ENCODE assay signal across 19 cellular contexts in the genomic region with DNA sequence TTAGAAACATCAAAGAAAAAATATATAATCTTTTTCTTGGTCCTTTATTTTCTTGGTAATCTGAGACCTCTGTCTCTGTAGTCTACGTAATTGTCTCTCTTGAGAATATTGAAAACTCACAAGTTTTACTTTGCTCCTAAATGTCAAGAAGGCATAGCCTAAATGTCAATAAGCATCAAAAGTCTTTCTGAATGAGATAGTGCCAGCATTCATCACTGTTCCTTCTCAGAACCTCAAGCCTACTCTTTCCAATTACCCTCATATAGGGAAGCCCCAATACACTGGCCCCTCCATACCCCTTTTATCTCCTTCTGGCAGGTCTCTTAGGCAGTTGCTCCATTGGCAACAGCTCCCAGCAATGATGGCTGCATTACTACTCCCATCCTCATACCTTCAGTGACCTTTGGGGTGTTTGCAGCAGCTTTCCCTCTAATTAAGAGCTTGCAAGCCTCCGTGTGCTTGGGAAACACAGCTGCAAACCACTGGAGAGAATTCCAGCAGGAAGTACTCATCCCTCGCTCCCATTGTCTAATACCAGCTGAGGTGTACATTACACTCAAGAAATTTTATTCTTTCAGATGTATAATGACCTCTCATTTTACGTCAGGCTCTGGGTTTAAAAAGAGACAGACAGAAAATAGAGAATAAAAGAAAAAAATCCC.
DNase-seq lines count a peak whose midpoint lies in the region; ATAC-seq and TF ChIP-seq lines count a peak whose summit lies in the region.
"Had no signal": no experiment of that assay in that cellular context is flagged by ENCODE, and none has a peak within 500 bp of the region (broad histone marks: within the 10 kb centered on the region; RNA-seq: fewer than 3 reads in every experiment).

No MANE protein-coding gene starts in this region.

- H3K27me3 ChIP-seq in GM23338 (ENCODE audit: insufficient read depth): no peaks in the 10 kb centered on the region
- no peaks in the 10 kb centered on the region for H3K27me3 ChIP-seq in RWPE2 (ENCODE audit: insufficient read depth, poor library complexity, severe bottlenecking)
- no peaks in the 10 kb centered on the region for H3K27me3 ChIP-seq in Peyer's patch
- H3K27me3 ChIP-seq: ascending aorta, BLaER1, dorsolateral prefrontal cortex, gastrocnemius medialis, SJCRH30 had no signal

- H3K9me3 ChIP-seq in RWPE2 (ENCODE audit: severe bottlenecking) (no peaks in the 10 kb centered on the region), Peyer's patch (no peaks in the 10 kb centered on the region)
- H3K9me3 ChIP-seq: ascending aorta, BLaER1, gastrocnemius medialis, SJCRH30, thoracic aorta had no signal

- TF ChIP-seq POLR2A in Peyer's patch (IDR thresholded peaks at IDR 0.05): no peak

- TF ChIP-seq CTCF in GM23338 (conservative IDR thresholded peaks at IDR 0.05; ENCODE audit: low read depth in 2 of 2): no peak
- no peak for TF ChIP-seq CTCF in RWPE2 (IDR thresholded peaks at IDR 0.05; ENCODE audit: poor library complexity, severe bottlenecking)
- no peak for TF ChIP-seq CTCF in osteocyte (IDR thresholded peaks at IDR 0.05)
- no peak for TF ChIP-seq CTCF in Peyer's patch (IDR thresholded peaks at IDR 0.05)

- H3K4me3 ChIP-seq in GM23338 (no peak overlapping the region), RWPE2 (ENCODE audit: severe bottlenecking) (no peak overlapping the region), Peyer's patch (no peak overlapping the region)
- H3K4me3 ChIP-seq: ascending aorta, BLaER1, dorsolateral prefrontal cortex, gastrocnemius medialis, GM12878, SJCRH30, thoracic aorta had no signal

- H3K4me1 Mint-ChIP-seq in GM23338 (peaks cover 36% of the 10 kb centered on the region), osteocyte (ENCODE audit: unreplicated experiment) (peaks cover 28% of the 10 kb centered on the region)

- peaks cover 19% of the 10 kb centered on the region for H3K36me3 Mint-ChIP-seq in GM23338 (ENCODE audit: low read depth)
- H3K36me3 Mint-ChIP-seq in osteocyte (ENCODE audit: unreplicated experiment): no peaks in the 10 kb centered on the region

- DNase-seq in GM23338 (ENCODE audit: low spot score) (no peak), RWPE2 (ENCODE audit: low spot score) (no peak), osteocyte (ENCODE audit: extremely low spot score, unreplicated experiment) (no peak), Peyer's patch (no peak), H4 (ENCODE audit: low spot score) (no peak), COLO668 (lab: John Stamatoyannopoulos, UW; ENCODE audit: unreplicated experiment) (no peak)
- DNase-seq: activated CD8-positive, alpha-beta T cell treated with anti-CD3 and anti-CD28 coated beads, Interleukin-2, amount 10 ng/mL, durations not matched to agents 7 days and 5 days; dorsolateral prefrontal cortex; gastrocnemius medialis; NCI-H2171; NK-92 treated with Interleukin-12 subunit alpha and Interleukin-12 subunit beta, amount 100 ng/mL, for 24 hours; SJCRH30; stimulated activated CD4-positive, alpha-beta T cell treated with anti-CD3 and anti-CD28 coated beads, Interleukin-15, amount 100 ng/mL, for 24 hours had no signal

- H3K27me3 Mint-ChIP-seq in GM23338 (ENCODE audit: insufficient read depth, low read depth, poor library complexity) (peaks cover 5% of the 10 kb centered on the region), osteocyte (ENCODE audit: unreplicated experiment) (no peaks in the 10 kb centered on the region)

- no peak overlapping the region for H3K4me3 Mint-ChIP-seq in GM23338
- H3K4me3 Mint-ChIP-seq in osteocyte (ENCODE audit: unreplicated experiment): no peak overlapping the region
- H3K4me3 Mint-ChIP-seq: activated CD8-positive, alpha-beta T cell treated with anti-CD3 and anti-CD28 coated beads, Interleukin-2, amount 10 ng/mL, durations not matched to agents 7 days and 5 days had no signal

- H3K4me1 ChIP-seq in GM23338 (ENCODE audit: insufficient read depth) (peaks cover 26% of the 10 kb centered on the region), RWPE2 (ENCODE audit: insufficient read depth, poor library complexity, severe bottlenecking) (peaks cover 25% of the 10 kb centered on the region), Peyer's patch (no peaks in the 10 kb centered on the region)
- H3K4me1 ChIP-seq: ascending aorta, BLaER1, gastrocnemius medialis, SJCRH30 had no signal

- H3K9me3 Mint-ChIP-seq in GM23338 (peaks cover 7% of the 10 kb centered on the region; the same call in 2 of the 3 replicates), osteocyte (ENCODE audit: unreplicated experiment) (no peaks in the 10 kb centered on the region)

- peak overlapping the region; percentile 80; the same call in 1 of the 2 replicates for H2AFZ ChIP-seq in GM23338

- no peaks in the 10 kb centered on the region for H4K20me1 ChIP-seq in GM23338 (replicated peaks; ENCODE audit: insufficient read depth)
- H4K20me1 ChIP-seq: BLaER1 had no signal

- H3K4me2 ChIP-seq in GM23338: peak overlapping the region; percentile 50; the same call in 1 of the 2 replicates
- H3K4me2 ChIP-seq: BLaER1 had no signal

- no peaks in the 10 kb centered on the region for H3K36me3 ChIP-seq in GM23338 (ENCODE audit: insufficient read depth)
- no peaks in the 10 kb centered on the region for H3K36me3 ChIP-seq in RWPE2 (ENCODE audit: low read depth)
- H3K36me3 ChIP-seq in Peyer's patch: no peaks in the 10 kb centered on the region
- H3K36me3 ChIP-seq: ascending aorta, BLaER1, gastrocnemius medialis, SJCRH30, thoracic aorta had no signal

- H3K79me2 ChIP-seq in GM23338 (replicated peaks; ENCODE audit: insufficient read depth): no peaks in the 10 kb centered on the region

- no peak for ATAC-seq in GM23338
- peak; percentile 73; the same call in 2 of the 3 replicates for ATAC-seq in RWPE2 (ENCODE audit: low read depth)
- peak; percentile 12 for ATAC-seq in esophagus mucosa
- ATAC-seq in HG03520 (IDR thresholded peaks at IDR 0.05; ENCODE audit: unreplicated experiment): no peak
- ATAC-seq: activated CD8-positive, alpha-beta T cell treated with anti-CD3 and anti-CD28 coated beads, Interleukin-2, amount 10 ng/mL, durations not matched to agents 7 days and 5 days; gastrocnemius medialis had no signal

- H3F3A ChIP-seq in GM23338 (replicated peaks; ENCODE audit: low read depth): no peaks in the 10 kb centered on the region

- H3K27ac ChIP-seq in GM23338 (ENCODE audit: low read depth): peak overlapping the region; percentile 94
- H3K27ac ChIP-seq in RWPE2 (ENCODE audit: poor library complexity, severe bottlenecking): peak overlapping the region; percentile 85
- H3K27ac ChIP-seq in Peyer's patch: no peak overlapping the region
- H3K27ac ChIP-seq: ascending aorta, BLaER1, gastrocnemius medialis, SJCRH30, thoracic aorta had no signal

- peaks cover 6% of the 10 kb centered on the region for H3K9me2 ChIP-seq in GM23338 (ENCODE audit: insufficient read depth)

- peak overlapping the region; percentile 97 for H3K27ac Mint-ChIP-seq in GM23338
- peak overlapping the region; percentile 93 for H3K27ac Mint-ChIP-seq in osteocyte (ENCODE audit: unreplicated experiment)
- H3K27ac Mint-ChIP-seq: activated CD8-positive, alpha-beta T cell treated with anti-CD3 and anti-CD28 coated beads, Interleukin-2, amount 10 ng/mL, durations not matched to agents 7 days and 5 days had no signal

TF ChIP-seq in GM23338, 12 proteins besides CTCF, POLR2A, EP300 and RAD21 (continues in another document):
- no peak for TF ChIP-seq CREB1 (CRISPR knock-in tag; IDR thresholded peaks at IDR 0.05; ENCODE audit: low read depth)
- TF ChIP-seq ZNF331 (CRISPR knock-in tag; IDR thresholded peaks at IDR 0.05; ENCODE audit: low read depth): no peak
- TF ChIP-seq STAT1 (IDR thresholded peaks at IDR 0.05; ENCODE audit: unreplicated experiment): no peak
- TF ChIP-seq EZH2phosphoT487 (IDR thresholded peaks at IDR 0.05; ENCODE audit: unreplicated experiment): no peak
- TF ChIP-seq ZNF114 (CRISPR knock-in tag; IDR thresholded peaks at IDR 0.05): no peak
- TF ChIP-seq, protein P1, sequence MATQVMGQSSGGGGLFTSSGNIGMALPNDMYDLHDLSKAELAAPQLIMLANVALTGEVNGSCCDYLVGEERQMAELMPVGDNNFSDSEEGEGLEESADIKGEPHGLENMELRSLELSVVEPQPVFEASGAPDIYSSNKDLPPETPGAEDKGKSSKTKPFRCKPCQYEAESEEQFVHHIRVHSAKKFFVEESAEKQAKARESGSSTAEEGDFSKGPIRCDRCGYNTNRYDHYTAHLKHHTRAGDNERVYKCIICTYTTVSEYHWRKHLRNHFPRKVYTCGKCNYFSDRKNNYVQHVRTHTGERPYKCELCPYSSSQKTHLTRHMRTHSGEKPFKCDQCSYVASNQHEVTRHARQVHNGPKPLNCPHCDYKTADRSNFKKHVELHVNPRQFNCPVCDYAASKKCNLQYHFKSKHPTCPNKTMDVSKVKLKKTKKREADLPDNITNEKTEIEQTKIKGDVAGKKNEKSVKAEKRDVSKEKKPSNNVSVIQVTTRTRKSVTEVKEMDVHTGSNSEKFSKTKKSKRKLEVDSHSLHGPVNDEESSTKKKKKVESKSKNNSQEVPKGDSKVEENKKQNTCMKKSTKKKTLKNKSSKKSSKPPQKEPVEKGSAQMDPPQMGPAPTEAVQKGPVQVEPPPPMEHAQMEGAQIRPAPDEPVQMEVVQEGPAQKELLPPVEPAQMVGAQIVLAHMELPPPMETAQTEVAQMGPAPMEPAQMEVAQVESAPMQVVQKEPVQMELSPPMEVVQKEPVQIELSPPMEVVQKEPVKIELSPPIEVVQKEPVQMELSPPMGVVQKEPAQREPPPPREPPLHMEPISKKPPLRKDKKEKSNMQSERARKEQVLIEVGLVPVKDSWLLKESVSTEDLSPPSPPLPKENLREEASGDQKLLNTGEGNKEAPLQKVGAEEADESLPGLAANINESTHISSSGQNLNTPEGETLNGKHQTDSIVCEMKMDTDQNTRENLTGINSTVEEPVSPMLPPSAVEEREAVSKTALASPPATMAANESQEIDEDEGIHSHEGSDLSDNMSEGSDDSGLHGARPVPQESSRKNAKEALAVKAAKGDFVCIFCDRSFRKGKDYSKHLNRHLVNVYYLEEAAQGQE (IDR thresholded peaks at IDR 0.05; ENCODE audit: unreplicated experiment): no peak
- TF ChIP-seq NANOG (IDR thresholded peaks at IDR 0.05; ENCODE audit: borderline replicate concordance): no peak
- TF ChIP-seq POLR2AphosphoS5 (IDR thresholded peaks at IDR 0.05; ENCODE audit: low read depth): no peak
- no peak for TF ChIP-seq JUNB (IDR thresholded peaks at IDR 0.05; ENCODE audit: unreplicated experiment)

Comparison
In these comparisons a context has a peak if more than half of its experiments do, and no peak if none do; other contexts are left out.
1. ATAC-seq: peak in RWPE2 (single experiment) and esophagus mucosa (single experiment); none in GM23338 (single experiment) and HG03520 (single experiment).
2. H3K27ac ChIP-seq: peak in GM23338 (single experiment) and RWPE2 (single experiment); none in Peyer's patch (0 of 4).